8 cellular contexts compared by ENCODE assay signal in the genomic region with DNA sequence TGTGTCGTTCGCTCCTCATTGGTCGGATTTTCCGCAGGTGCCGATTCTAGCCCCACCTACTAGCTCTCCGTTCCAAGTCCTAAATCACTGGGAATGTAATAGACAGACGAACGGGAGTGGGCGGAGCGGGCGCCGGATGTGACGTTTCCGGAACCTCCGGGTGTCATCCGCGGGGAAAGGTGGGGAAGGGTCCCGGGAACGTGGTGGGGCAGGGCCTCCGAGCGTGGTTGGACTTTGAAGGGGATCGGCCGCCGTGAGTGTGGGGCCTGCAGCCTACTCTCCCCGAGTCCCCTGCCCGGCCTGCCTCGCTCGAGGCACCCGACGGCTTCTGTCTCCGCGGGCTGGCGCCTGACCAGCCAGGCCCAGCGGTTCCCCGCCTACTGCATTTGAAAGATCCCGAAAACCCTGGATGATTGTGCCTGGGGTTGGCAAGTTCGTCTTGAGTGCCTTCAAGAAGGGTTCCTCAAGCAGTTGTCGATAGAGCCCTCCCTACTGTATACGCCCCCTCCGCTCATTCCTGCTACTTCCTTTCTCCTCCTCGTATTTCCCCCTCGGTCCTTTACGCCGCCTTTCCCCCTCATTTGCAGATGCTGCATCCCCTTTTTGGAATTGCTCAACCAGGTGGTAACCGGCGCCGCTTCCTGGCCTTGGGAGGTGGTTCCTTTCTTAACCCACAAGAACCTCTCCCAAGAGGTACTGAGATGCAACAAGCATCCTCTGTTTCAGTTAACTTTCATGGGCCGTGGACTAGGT. TPM values are rescaled to one million over a fixed set of nuclear protein-coding genes. Genes with fewer than 3 reads are reported as not detected.
DNase-seq lines count a peak whose midpoint lies in the region; ATAC-seq and TF ChIP-seq lines count a peak whose summit lies in the region.

A gene (plus strand): TSS at position 144 of the 753 bp plus-strand sequence. CDS start 1,896 bp downstream, outside the sequence.

- H3K4me2 ChIP-seq in SK-N-SH = peak within 1 kb of the TSS; percentile 92

- H3K27me3 ChIP-seq in SK-N-SH (ENCODE audit: insufficient read depth) (no peaks in the 10 kb centered on the region), gastroesophageal sphincter (no peaks in the 10 kb centered on the region), neutrophil (no peaks in the 10 kb centered on the region)

- peak within 1 kb of the TSS; percentile 98 for H2AFZ ChIP-seq in SK-N-SH (ENCODE audit: low read depth)

- TF ChIP-seq CTCF in SK-N-SH (IDR thresholded peaks at IDR 0.05) (no peak), gastroesophageal sphincter (IDR thresholded peaks at IDR 0.05) (peak in 1 of 4 experiments; percentile 8), neutrophil (IDR thresholded peaks at IDR 0.05) (peak; percentile 15)

- no peaks in the 10 kb centered on the region for H4K20me1 ChIP-seq in SK-N-SH (ENCODE audit: insufficient read depth)

- H3K4me3 ChIP-seq in SK-N-SH (ENCODE audit: low read depth in 2 of 2, low read length in 1 of 2) (peak within 1 kb of the TSS; percentile 86 to 96), gastroesophageal sphincter (peak within 1 kb of the TSS; percentile 63 to 84), neutrophil (ENCODE audit: low read depth in 1 of 2, low read length in 1 of 2) (peak within 1 kb of the TSS; percentile 82 to 83)

- H3K9me2 ChIP-seq in SK-N-SH = no peaks in the 10 kb centered on the region

- H3K9ac ChIP-seq in SK-N-SH = peak within 1 kb of the TSS; percentile 77

- H3K79me2 ChIP-seq in SK-N-SH (ENCODE audit: insufficient read depth) = peaks cover 39% of the 10 kb centered on the region

- under 1% methylated on average over 38 of the region's 48 CpGs for WGBS in SK-N-SH (ENCODE audit: low lambda C conversion rate)
- WGBS in gastroesophageal sphincter (ENCODE audit: low coverage in 1 of 2), 2 donors = 0% methylated on average over 16 to 17 of the region's 48 CpGs

- ATAC-seq in HG02571 (IDR thresholded peaks at IDR 0.05; ENCODE audit: unreplicated experiment) = peak; percentile 89
- ATAC-seq in gastroesophageal sphincter = peak; percentile 98

- peaks cover 25% of the 10 kb centered on the region for H3F3A ChIP-seq in SK-N-SH (replicated peaks; ENCODE audit: insufficient read depth)

- TF ChIP-seq POLR2A in gastroesophageal sphincter (IDR thresholded peaks at IDR 0.05) = peak; percentile 52 to 53

- peak; percentile 85 for DNase-seq in GM04504 (ENCODE audit: low read depth)
- DNase-seq in NCI-H1048 (lab: John Stamatoyannopoulos, UW) = peak; percentile 96
- peak; percentile 94 for DNase-seq in SK-N-SH
- peak; percentile 84 for DNase-seq in activated naive CD4-positive, alpha-beta T cell treated with anti-CD3 and anti-CD28 coated beads, Interleukin-2, amount 50 U/mL, for 16 hours
- peak; percentile 66 to 99 (median 95) for DNase-seq in substantia nigra (lab: John Stamatoyannopoulos, UW)

- peaks cover 14 to 19% of the 10 kb centered on the region in 2 experiments; a peak in 3 of 4 replicates for H3K4me1 ChIP-seq in SK-N-SH (ENCODE audit: control insufficient read depth in 1 of 2, insufficient read depth in 2 of 2, low read depth in 1 of 2, low read length in 1 of 2)
- H3K4me1 ChIP-seq in gastroesophageal sphincter = peaks cover 8 to 63% (median 13%) of the 10 kb centered on the region in 3 donors
- H3K4me1 ChIP-seq in neutrophil (ENCODE audit: control insufficient read depth in 1 of 2, insufficient read depth in 1 of 2, low read depth in 1 of 2, low read length in 1 of 2) = peaks cover 24 to 27% of the 10 kb centered on the region in 2 experiments

- H3K27ac ChIP-seq in SK-N-SH (ENCODE audit: low read depth in 2 of 2, low read length in 1 of 2) (peak within 1 kb of the TSS; percentile 87 to 88), gastroesophageal sphincter (peak within 1 kb of the TSS; percentile 84 to 97 (median 96)), neutrophil (peak within 1 kb of the TSS; percentile 99), substantia nigra (ENCODE audit: low read depth, low read length, poor library complexity, severe bottlenecking) (peak within 1 kb of the TSS; percentile 91)

- POLR2A ChIA-PET in SK-N-SH (lab: Yijun Ruan, JAX) = interaction anchor here (0.8 to 1.3 kb wide), 9 partner anchors 92 to 506 kb away, joined by 3 to 9 read pairs (median 4); a partner anchor contains a TSS

- TF ChIP-seq EP300 in SK-N-SH (IDR thresholded peaks at IDR 0.05; ENCODE audit: borderline replicate concordance in 1 of 2, low read depth in 1 of 2, low read length in 1 of 2) (no peak), gastroesophageal sphincter (IDR thresholded peaks at IDR 0.05) (no peak)

- TF ChIP-seq RAD21 in SK-N-SH (IDR thresholded peaks at IDR 0.05; ENCODE audit: low read length) = no peak

- H3K36me3 ChIP-seq in SK-N-SH (replicated peaks in 1 of 2; ENCODE audit: control insufficient read depth in 1 of 2, insufficient read depth in 2 of 2, low read length in 1 of 2) = peaks cover 17 to 26% of the 10 kb centered on the region in 2 experiments
- peaks cover 0 to 11% of the 10 kb centered on the region in 2 donors for H3K36me3 ChIP-seq in gastroesophageal sphincter
- peaks cover 4% of the 10 kb centered on the region for H3K36me3 ChIP-seq in neutrophil

- CTCF ChIA-PET in SK-N-SH (lab: Yijun Ruan, JAX) = interaction anchor here (0.7 to 9.4 kb wide), 6 partner anchors 266 to 506 kb away, joined by 3 to 155 read pairs (median 6); a partner anchor contains a TSS

- no peaks in the 10 kb centered on the region for H3K9me3 ChIP-seq in SK-N-SH
- H3K9me3 ChIP-seq in gastroesophageal sphincter = no peaks in the 10 kb centered on the region
- no peaks in the 10 kb centered on the region for H3K9me3 ChIP-seq in neutrophil

TF ChIP-seq in SK-N-SH, 30 proteins besides CTCF, POLR2A, EP300 and RAD21 (continues in another document):
- TF ChIP-seq TCF12 (IDR thresholded peaks at IDR 0.05) (no peak), RFX5 (IDR thresholded peaks at IDR 0.05; ENCODE audit: low read length) (no peak), FOSL2 (IDR thresholded peaks at IDR 0.05; ENCODE audit: borderline replicate concordance, low read depth) (no peak), TEAD4 (IDR thresholded peaks at IDR 0.05; ENCODE audit: borderline replicate concordance, insufficient read depth) (no peak), GATA2 (CRISPR knock-in tag; IDR thresholded peaks at IDR 0.05) (no peak), SIN3A (IDR thresholded peaks at IDR 0.05; ENCODE audit: borderline replicate concordance, low read depth, low read length) (no peak), JUND (IDR thresholded peaks at IDR 0.05) (no peak), ELF1 (IDR thresholded peaks at IDR 0.05) (peak; percentile 75; the same call in 1 of the 2 replicates)
- TF ChIP-seq, protein P1, sequence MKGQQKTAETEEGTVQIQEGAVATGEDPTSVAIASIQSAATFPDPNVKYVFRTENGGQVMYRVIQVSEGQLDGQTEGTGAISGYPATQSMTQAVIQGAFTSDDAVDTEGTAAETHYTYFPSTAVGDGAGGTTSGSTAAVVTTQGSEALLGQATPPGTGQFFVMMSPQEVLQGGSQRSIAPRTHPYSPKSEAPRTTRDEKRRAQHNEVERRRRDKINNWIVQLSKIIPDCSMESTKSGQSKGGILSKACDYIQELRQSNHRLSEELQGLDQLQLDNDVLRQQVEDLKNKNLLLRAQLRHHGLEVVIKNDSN (IDR thresholded peaks at IDR 0.05; ENCODE audit: borderline replicate concordance, low read depth) = peak; percentile 63; the same call in 1 of the 2 replicates
- TF ChIP-seq, protein P2, sequence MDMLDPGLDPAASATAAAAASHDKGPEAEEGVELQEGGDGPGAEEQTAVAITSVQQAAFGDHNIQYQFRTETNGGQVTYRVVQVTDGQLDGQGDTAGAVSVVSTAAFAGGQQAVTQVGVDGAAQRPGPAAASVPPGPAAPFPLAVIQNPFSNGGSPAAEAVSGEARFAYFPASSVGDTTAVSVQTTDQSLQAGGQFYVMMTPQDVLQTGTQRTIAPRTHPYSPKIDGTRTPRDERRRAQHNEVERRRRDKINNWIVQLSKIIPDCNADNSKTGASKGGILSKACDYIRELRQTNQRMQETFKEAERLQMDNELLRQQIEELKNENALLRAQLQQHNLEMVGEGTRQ (IDR thresholded peaks at IDR 0.05; ENCODE audit: borderline replicate concordance, low read depth, low read length) = no peak
- TF ChIP-seq, protein P3, sequence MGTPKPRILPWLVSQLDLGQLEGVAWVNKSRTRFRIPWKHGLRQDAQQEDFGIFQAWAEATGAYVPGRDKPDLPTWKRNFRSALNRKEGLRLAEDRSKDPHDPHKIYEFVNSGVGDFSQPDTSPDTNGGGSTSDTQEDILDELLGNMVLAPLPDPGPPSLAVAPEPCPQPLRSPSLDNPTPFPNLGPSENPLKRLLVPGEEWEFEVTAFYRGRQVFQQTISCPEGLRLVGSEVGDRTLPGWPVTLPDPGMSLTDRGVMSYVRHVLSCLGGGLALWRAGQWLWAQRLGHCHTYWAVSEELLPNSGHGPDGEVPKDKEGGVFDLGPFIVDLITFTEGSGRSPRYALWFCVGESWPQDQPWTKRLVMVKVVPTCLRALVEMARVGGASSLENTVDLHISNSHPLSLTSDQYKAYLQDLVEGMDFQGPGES (IDR thresholded peaks at IDR 0.05; ENCODE audit: low read depth, low read length) = 0 out of 2 replicates have a peak, but pooled peaks have one; percentile 37

RNA-seq across cellular contexts. Expression of the gene that starts here (rescaled TPM):
- 42.2 and 54.5 TPM in 2 replicates for polyA plus RNA-seq in SK-N-SH (2012; rRNA removed)
- polyA plus RNA-seq in SK-N-SH (2012; cell fraction: cytosol; rRNA removed) = 49.8 and 49.9 TPM in 2 replicates
- polyA plus RNA-seq in SK-N-SH (2012; cell fraction: nucleus; rRNA removed) = 31.1 and 49.5 TPM in 2 replicates
- 10 to 100 TPM; 37.7 to 82.0 (median 44.1) TPM for total RNA-seq in gastroesophageal sphincter

Comparison
In these comparisons a context has a peak if more than half of its experiments do, and no peak if none do; other contexts are left out.
1. Peak in every context shown above with its lines: DNase-seq, ATAC-seq, H3K4me3 ChIP-seq and H3K27ac ChIP-seq.